In genomic region chr3:168342946-168343856, GRCh38 we compare ENCODE assay signal across 14 cellular contexts.
"Had no signal": no experiment of that assay in that cellular context is flagged by ENCODE, and none has a peak within 500 bp of the region (broad histone marks: within the 10 kb centered on the region; RNA-seq: fewer than 3 reads in every experiment).

No MANE protein-coding gene starts in this region.

- H3K4me1 Mint-ChIP-seq: activated CD4-positive, alpha-beta T cell treated with anti-CD3 and anti-CD28 coated beads, Interleukin-2, amount 10 ng/mL, durations not matched to agents 7 days and 5 days; memory B cell had no signal

- H3K4me3 Mint-ChIP-seq: activated CD4-positive, alpha-beta T cell treated with anti-CD3 and anti-CD28 coated beads, Interleukin-2, amount 10 ng/mL, durations not matched to agents 7 days and 5 days; memory B cell had no signal

- DNase-seq: activated CD4-positive, alpha-beta T cell treated with anti-CD3 and anti-CD28 coated beads, Interleukin-2, amount 10 ng/mL, durations not matched to agents 7 days and 5 days; activated CD4-positive, CD25-positive, alpha-beta regulatory T cell; activated naive CD4-positive, alpha-beta T cell treated with anti-CD3 and anti-CD28 coated beads, Interleukin-2, amount 50 U/mL, for 16 hours; activated T-cell treated with anti-CD3 and anti-CD28 coated beads for 4 hours; adrenal gland; body of pancreas; esophagus squamous epithelium; foreskin fibroblast; head of caudate nucleus; left lung; stomach had no signal

- H3K9me3 ChIP-seq: adrenal gland, body of pancreas, esophagus squamous epithelium, left lung, stomach, thoracic aorta had no signal

- H3K27me3 ChIP-seq: adrenal gland, body of pancreas, esophagus squamous epithelium, left lung, stomach had no signal

- H3K27ac Mint-ChIP-seq: activated CD4-positive, alpha-beta T cell treated with anti-CD3 and anti-CD28 coated beads, Interleukin-2, amount 10 ng/mL, durations not matched to agents 7 days and 5 days; activated T-helper 2 cell treated with anti-CD3 and anti-CD28 coated beads, Interferon-gamma antibody, Interleukin-2, Interleukin-4, amounts not matched to agents 10 μg/mL and 5 μg/mL and 100 μg/mL, durations not matched to agents 14 hours and 24 hours and 36 hours; memory B cell had no signal

- H3K36me3 Mint-ChIP-seq: memory B cell had no signal

- H3K4me3 ChIP-seq: adrenal gland, body of pancreas, esophagus squamous epithelium, left lung, stomach, thoracic aorta had no signal

- H3K9me3 Mint-ChIP-seq: activated CD4-positive, alpha-beta T cell treated with anti-CD3 and anti-CD28 coated beads, Interleukin-2, amount 10 ng/mL, durations not matched to agents 7 days and 5 days had no signal

- H3K36me3 ChIP-seq: adrenal gland, esophagus squamous epithelium, left lung, stomach, thoracic aorta had no signal

- H3K27ac ChIP-seq: adrenal gland, body of pancreas, esophagus squamous epithelium, left lung, thoracic aorta had no signal

- ATAC-seq: body of pancreas had no signal

- H3K4me1 ChIP-seq: adrenal gland, esophagus squamous epithelium had no signal

- H3K27me3 Mint-ChIP-seq: activated CD4-positive, alpha-beta T cell treated with anti-CD3 and anti-CD28 coated beads, Interleukin-2, amount 10 ng/mL, durations not matched to agents 7 days and 5 days; memory B cell had no signal
